In the genomic region with DNA sequence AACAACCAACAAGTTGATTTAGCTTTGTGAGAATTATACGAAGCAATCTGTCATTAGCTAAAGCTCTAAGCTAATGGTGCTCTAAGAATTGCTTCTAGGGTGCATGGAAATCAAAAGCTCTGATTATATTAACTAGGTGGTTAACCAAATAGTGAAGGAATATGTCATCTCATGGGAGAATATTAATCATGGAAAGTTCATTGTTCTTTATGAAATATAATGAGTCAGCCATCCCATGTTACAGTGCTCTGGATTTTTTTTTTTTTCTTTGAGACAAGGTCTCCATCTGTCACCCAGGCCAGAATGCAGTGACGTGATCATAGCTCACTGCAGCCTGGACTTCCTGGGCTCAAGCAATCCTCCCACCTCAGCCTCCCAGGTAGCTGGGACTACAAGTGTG, we compare ENCODE assay signal across 15 cellular contexts. TPM values are rescaled to one million over a fixed set of nuclear protein-coding genes. Genes with fewer than 3 reads are reported as not detected.
"Had no signal": no experiment of that assay in that cellular context is flagged by ENCODE, and none has a peak within 500 bp of the region (broad histone marks: within the 10 kb centered on the region; RNA-seq: fewer than 3 reads in every experiment).

No MANE protein-coding gene starts in this region.

- H3K4me3 ChIP-seq: dorsolateral prefrontal cortex, lower lobe of right lung, neural progenitor cell, thyroid gland, uterus had no signal

- H3K36me3 ChIP-seq: lower lobe of right lung, neural progenitor cell, thyroid gland, uterus had no signal

- H3K9me3 ChIP-seq: lower lobe of right lung, thyroid gland, uterus had no signal

- H3K27ac ChIP-seq: dorsolateral prefrontal cortex, lower lobe of right lung, neural progenitor cell, parathyroid adenoma, thyroid gland, uterus had no signal

- ATAC-seq: lower lobe of right lung had no signal

- DNase-seq: activated CD4-positive, alpha-beta T cell treated with anti-CD3 and anti-CD28 coated beads, Interleukin-2, amount 50 U/mL, for 4 hours; activated CD4-positive, CD25-positive, alpha-beta regulatory T cell treated with anti-CD3 and anti-CD28 coated beads, Interleukin-2, amount 50 U/mL, for 72 hours; activated effector memory CD4-positive, alpha-beta T cell treated with Interleukin-2 at 50 U/mL for 16 hours; activated T-cell treated with anti-CD3 and anti-CD28 coated beads, Interleukin-2, amount 50 U/mL, for 1 hour; amygdala; dorsolateral prefrontal cortex; hippocampal formation; lower lobe of right lung; midbrain; T-helper 9 cell; thyroid gland; uterus had no signal

- H3K9ac ChIP-seq: neural progenitor cell, parathyroid adenoma had no signal

- H3K27me3 ChIP-seq: neural progenitor cell, thyroid gland, uterus had no signal

- H3K4me1 ChIP-seq: lower lobe of right lung, parathyroid adenoma, thyroid gland, uterus had no signal

RNA-seq across cellular contexts. Expression of a gene that starts 10.5 kb away (rescaled TPM):
- total RNA-seq: chondrocyte, dorsolateral prefrontal cortex, lower lobe of right lung, uterus had no signal
